19 cellular contexts compared by ENCODE assay signal in genomic region chr9:105251133-105251532, GRCh38. TPM values are rescaled to one million over a fixed set of nuclear protein-coding genes. Genes with fewer than 3 reads are reported as not detected.
A peak's percentile ranks its signal among the peaks of the same experiment; 100 is the strongest.
DNase-seq lines count a peak whose midpoint lies in the region; ATAC-seq and TF ChIP-seq lines count a peak whose summit lies in the region.
"Had no signal": no experiment of that assay in that cellular context is flagged by ENCODE, and none has a peak within 500 bp of the region (broad histone marks: within the 10 kb centered on the region; RNA-seq: fewer than 3 reads in every experiment).

No MANE protein-coding gene starts in this region.

- H3K36me3 ChIP-seq in OCI-LY3 (replicated peaks; ENCODE audit: low read depth, low read length) (no peaks in the 10 kb centered on the region), neural progenitor cell (no peaks in the 10 kb centered on the region)
- no peaks in the 10 kb centered on the region for H3K36me3 ChIP-seq in naive thymus-derived CD4-positive, alpha-beta T cell (ENCODE audit: control insufficient read depth in 2 of 3, insufficient read depth in 3 of 3, low read length in 3 of 3)
- H3K36me3 ChIP-seq: SJSA1 had no signal

- H3K79me2 ChIP-seq in OCI-LY3 (ENCODE audit: low read length) (peaks cover 96% of the 10 kb centered on the region), neural progenitor cell (ENCODE audit: low read depth) (peaks cover 100% of the 10 kb centered on the region)

- H3K9me3 ChIP-seq in OCI-LY3 (ENCODE audit: insufficient read depth, low read length) (no peaks in the 10 kb centered on the region), neural progenitor cell (ENCODE audit: low read depth) (no peaks in the 10 kb centered on the region)
- no peaks in the 10 kb centered on the region for H3K9me3 ChIP-seq in naive thymus-derived CD4-positive, alpha-beta T cell (ENCODE audit: control insufficient read depth in 2 of 3, low read length in 3 of 3)
- H3K9me3 ChIP-seq: SJSA1 had no signal

- no peak for TF ChIP-seq CTCF in OCI-LY3 (IDR thresholded peaks at IDR 0.05; ENCODE audit: low read depth, low read length)
- no peak for TF ChIP-seq CTCF in WTC11 (IDR thresholded peaks at IDR 0.05)
- no peak for TF ChIP-seq CTCF in neural progenitor cell (IDR thresholded peaks at IDR 0.05)

- H3K27me3 Mint-ChIP-seq in WTC11 (ENCODE audit: low read depth) (no peaks in the 10 kb centered on the region), neural progenitor cell (ENCODE audit: insufficient read depth, low read depth) (peaks cover 9% of the 10 kb centered on the region)
- H3K27me3 Mint-ChIP-seq in naive thymus-derived CD4-positive, alpha-beta T cell = peaks cover 0 to 24% (median 0%) of the 10 kb centered on the region in 5 donors

- DNase-seq in WTC11 (ENCODE audit: low spot score) (no peak), substantia nigra (lab: John Stamatoyannopoulos, UW) (no peak), neural progenitor cell (ENCODE audit: low spot score) (no peak)
- no peak for DNase-seq in NK-92 treated with Interleukin-12 subunit alpha and Interleukin-12 subunit beta, amount 100 ng/mL, for 24 hours (lab: John Stamatoyannopoulos, UW)
- no peak for DNase-seq in naive thymus-derived CD4-positive, alpha-beta T cell
- no peak for DNase-seq in activated T-cell treated with anti-CD3 and anti-CD28 coated beads, Interleukin-2, amount 50 U/mL, for 1 hour
- DNase-seq: ACHN, AML-193, COR-L47, DMS153, IMR-90, Kasumi-1, NCI-H1105 treated with DMSO at 0.1 percent for 48 hours, NCI-H187 treated with DMSO at 0.1 percent for 48 hours, NCI-H345, PC-9 had no signal

- H3K4me3 ChIP-seq in OCI-LY3 (ENCODE audit: low read length) (no peak overlapping the region), neural progenitor cell (no peak overlapping the region)
- no peak overlapping the region for H3K4me3 ChIP-seq in naive thymus-derived CD4-positive, alpha-beta T cell (ENCODE audit: low read length)
- H3K4me3 ChIP-seq: PC-9, SJSA1 had no signal

- no peak overlapping the region for H2AFZ ChIP-seq in OCI-LY3 (ENCODE audit: low read depth, low read length)
- H2AFZ ChIP-seq in neural progenitor cell (replicated peaks) = no peak overlapping the region
- H2AFZ ChIP-seq: PC-9 had no signal

- H3K4me3 Mint-ChIP-seq in WTC11 (no peak overlapping the region), neural progenitor cell (no peak overlapping the region)
- peak overlapping the region in 1 of 10 donors; percentile 10 for H3K4me3 Mint-ChIP-seq in naive thymus-derived CD4-positive, alpha-beta T cell

- ATAC-seq in WTC11 = peak; percentile 13; the same call in 1 of the 2 replicates
- ATAC-seq in naive thymus-derived CD4-positive, alpha-beta T cell = no peak

- intact Hi-C loops in naive thymus-derived CD4-positive, alpha-beta T cell (cut with micrococcal nuclease) = no loop called here

- peak overlapping the region; percentile 30; the same call in 1 of the 2 replicates for H3K9ac ChIP-seq in OCI-LY3 (ENCODE audit: low read length)
- H3K9ac ChIP-seq in neural progenitor cell = no peak overlapping the region

- H3K27ac ChIP-seq in OCI-LY3 (ENCODE audit: low read length) = peak overlapping the region; percentile 38; the same call in 1 of the 2 replicates
- H3K27ac ChIP-seq in layer of hippocampus (ENCODE audit: low read depth, low read length) = peak overlapping the region; percentile 2
- H3K27ac ChIP-seq in substantia nigra (ENCODE audit: low read depth, low read length, poor library complexity, severe bottlenecking) = peak overlapping the region; percentile 61
- no peak overlapping the region for H3K27ac ChIP-seq in naive thymus-derived CD4-positive, alpha-beta T cell (ENCODE audit: low read depth, low read length)
- no peak overlapping the region for H3K27ac ChIP-seq in neural progenitor cell
- H3K27ac ChIP-seq: PC-9, SJSA1 had no signal

- H4K20me1 ChIP-seq in OCI-LY3 (ENCODE audit: insufficient read depth, low read length) (peaks cover 30% of the 10 kb centered on the region; the same call in 1 of the 2 replicates), neural progenitor cell (ENCODE audit: low read depth) (peaks cover 53% of the 10 kb centered on the region)

- H3K4me1 ChIP-seq in OCI-LY3 (ENCODE audit: low read length) (peaks cover 42% of the 10 kb centered on the region), neural progenitor cell (peaks cover 52% of the 10 kb centered on the region)
- H3K4me1 ChIP-seq in naive thymus-derived CD4-positive, alpha-beta T cell (ENCODE audit: control insufficient read depth in 2 of 2, insufficient read depth in 2 of 2, low read length in 2 of 2) = no peaks in the 10 kb centered on the region

- POLR2A ChIA-PET in WTC11 (lab: Charles Lee) = interaction anchor here (0.6 kb wide), 1 partner anchor 205 kb away, joined by 3 read pairs; no protein-coding TSS in a partner anchor
- POLR2A ChIA-PET in naive thymus-derived CD4-positive, alpha-beta T cell (lab: Charles Lee) = no interaction called here

- H3F3A ChIP-seq in neural progenitor cell (ENCODE audit: low read depth) = peaks cover 26% of the 10 kb centered on the region

- peak overlapping the region; percentile 48; the same call in 1 of the 2 replicates for H3K4me2 ChIP-seq in OCI-LY3 (ENCODE audit: low read length)
- H3K4me2 ChIP-seq in neural progenitor cell = no peak overlapping the region
- H3K4me2 ChIP-seq: PC-9 had no signal

- H3K4me1 Mint-ChIP-seq in WTC11 (peaks cover 59% of the 10 kb centered on the region), neural progenitor cell (peaks cover 13% of the 10 kb centered on the region)
- H3K4me1 Mint-ChIP-seq in naive thymus-derived CD4-positive, alpha-beta T cell = peaks cover 3 to 23% (median 12%) of the 10 kb centered on the region in 7 donors

- H3K27me3 ChIP-seq in OCI-LY3 (ENCODE audit: low read depth, low read length) (no peaks in the 10 kb centered on the region), layer of hippocampus (ENCODE audit: control insufficient read depth, insufficient read depth, low read length) (no peaks in the 10 kb centered on the region), neural progenitor cell (no peaks in the 10 kb centered on the region)
- H3K27me3 ChIP-seq in naive thymus-derived CD4-positive, alpha-beta T cell (ENCODE audit: control insufficient read depth in 2 of 2, insufficient read depth in 2 of 2, low read length in 2 of 2) = no peaks in the 10 kb centered on the region
- H3K27me3 ChIP-seq: SJSA1 had no signal

- H3K27ac Mint-ChIP-seq in WTC11 = peak overlapping the region; percentile 58
- peak overlapping the region in 2 of 9 donors; percentile 18 for H3K27ac Mint-ChIP-seq in naive thymus-derived CD4-positive, alpha-beta T cell
- H3K27ac Mint-ChIP-seq in neural progenitor cell = no peak overlapping the region

- H3K9me3 Mint-ChIP-seq in WTC11 (no peaks in the 10 kb centered on the region), neural progenitor cell (no peaks in the 10 kb centered on the region)
- no peaks in the 10 kb centered on the region for H3K9me3 Mint-ChIP-seq in naive thymus-derived CD4-positive, alpha-beta T cell

- CTCF ChIA-PET in WTC11 (lab: Charles Lee) = no interaction called here
- CTCF ChIA-PET in naive thymus-derived CD4-positive, alpha-beta T cell (lab: Charles Lee) = no interaction called here

- no peaks in the 10 kb centered on the region for H3K36me3 Mint-ChIP-seq in WTC11
- peaks cover 0 to 11% (median 0%) of the 10 kb centered on the region in 5 donors for H3K36me3 Mint-ChIP-seq in naive thymus-derived CD4-positive, alpha-beta T cell
- no peaks in the 10 kb centered on the region for H3K36me3 Mint-ChIP-seq in neural progenitor cell

TF ChIP-seq in WTC11, 78 proteins besides CTCF, POLR2A, EP300 and RAD21:
- TF ChIP-seq SMAD3 (CRISPR knock-in tag; IDR thresholded peaks at IDR 0.05; ENCODE audit: borderline replicate concordance) (no peak), MLX (CRISPR knock-in tag; IDR thresholded peaks at IDR 0.05) (no peak), OVOL2 (CRISPR knock-in tag; IDR thresholded peaks at IDR 0.05; ENCODE audit: borderline replicate concordance) (no peak), MXD4 (CRISPR knock-in tag; IDR thresholded peaks at IDR 0.05; ENCODE audit: borderline replicate concordance) (no peak), ZBTB21 (CRISPR knock-in tag; IDR thresholded peaks at IDR 0.05; ENCODE audit: borderline replicate concordance) (no peak), ERG (CRISPR knock-in tag; IDR thresholded peaks at IDR 0.05) (no peak), ETV6 (CRISPR knock-in tag; IDR thresholded peaks at IDR 0.05) (no peak), ATF1 (CRISPR knock-in tag; IDR thresholded peaks at IDR 0.05) (no peak), TP53 (CRISPR knock-in tag; IDR thresholded peaks at IDR 0.05) (no peak), MAX (CRISPR knock-in tag; IDR thresholded peaks at IDR 0.05) (no peak), TEAD1 (CRISPR knock-in tag; IDR thresholded peaks at IDR 0.05) (no peak), ZNF317 (CRISPR knock-in tag; IDR thresholded peaks at IDR 0.05; ENCODE audit: borderline replicate concordance, low read depth) (no peak), CREB1 (CRISPR knock-in tag; IDR thresholded peaks at IDR 0.05) (no peak)

RNA-seq across cellular contexts. Expression of gene SLC44A1, which starts 6.7 kb away (rescaled TPM):
- total RNA-seq in WTC11 (2021) (45.9 to 48.9 TPM (median 47.6 TPM) in 3 replicates), neural progenitor cell (ENCODE audit: low replicate concordance) (40.5 and 41.4 TPM in 2 replicates)
- total RNA-seq in naive thymus-derived CD4-positive, alpha-beta T cell = 10 to 100 TPM in 3 of 5 experiments, 1 to 10 TPM in 2; 7.7 to 13.8 (median 11.1) TPM
- 10 to 100 TPM; 19.3 to 21.8 TPM for polyA plus RNA-seq in naive thymus-derived CD4-positive, alpha-beta T cell

Comparison
In these comparisons a context has a peak if more than half of its experiments do, and no peak if none do; other contexts are left out.
1. H3K27ac ChIP-seq: peak in OCI-LY3 (single experiment), layer of hippocampus (single experiment) and substantia nigra (single experiment); none in naive thymus-derived CD4-positive, alpha-beta T cell (single experiment) and neural progenitor cell (single experiment).